23 cellular contexts compared by ENCODE assay signal in genomic region chr5:3361811-3362605, GRCh38.
"Had no signal": no experiment of that assay in that cellular context is flagged by ENCODE, and none has a peak within 500 bp of the region (broad histone marks: within the 10 kb centered on the region; RNA-seq: fewer than 3 reads in every experiment).

No MANE protein-coding gene starts in this region.

- DNase-seq: dermis blood vessel endothelial cell; effector CD4-positive, alpha-beta T cell; heart left ventricle; left cardiac atrium; left ventricle myocardium inferior; mesenchymal stem cell; naive B cell; occipital lobe; psoas muscle; retina; stimulated activated CD4-positive, alpha-beta T cell treated with anti-CD3 and anti-CD28 coated beads, Interleukin-4, amount 100 ng/mL, for 4 hours; stimulated activated naive B cell treated with anti-CD40 and anti-IgM and Interleukin-4, amounts not matched to agents 10 μg/mL and 1 μg/mL and 100 μg/mL, for 72 hours; stimulated activated naive CD8-positive, alpha-beta T cell treated with anti-CD3 and anti-CD28 coated beads, Interleukin-15, amount 100 ng/mL, for 72 hours; transverse colon had no signal

- H3K4me1 ChIP-seq: heart left ventricle, left ventricle myocardium inferior, parathyroid adenoma, psoas muscle, right lobe of liver, transverse colon had no signal

- ATAC-seq: heart left ventricle; left cardiac atrium; psoas muscle; right lobe of liver; stimulated activated naive B cell treated with anti-CD40 and anti-IgM and Interleukin-4, amounts not matched to agents 10 μg/mL and 1 μg/mL and 100 μg/mL, for 72 hours; stimulated activated naive CD8-positive, alpha-beta T cell treated with anti-CD3 and anti-CD28 coated beads, Interleukin-15, amount 100 ng/mL, for 72 hours had no signal

- H3K27ac ChIP-seq: heart left ventricle, left ventricle myocardium inferior, parathyroid adenoma, psoas muscle, right lobe of liver, skin epidermis, thoracic aorta, transverse colon had no signal

- H3K36me3 Mint-ChIP-seq: naive B cell; stimulated activated naive B cell treated with anti-CD40 and anti-IgM and Interleukin-4, amounts not matched to agents 10 μg/mL and 1 μg/mL and 100 μg/mL, for 72 hours had no signal

- H3K9ac ChIP-seq: parathyroid adenoma had no signal

- FAIRE-seq: frontal cortex, keratinocyte, urothelium cell line had no signal

- H3K9me3 ChIP-seq: psoas muscle, right lobe of liver, thoracic aorta, transverse colon had no signal

- H3K27ac Mint-ChIP-seq: naive B cell; nephron; stimulated activated naive B cell treated with anti-CD40 and anti-IgM and Interleukin-4, amounts not matched to agents 10 μg/mL and 1 μg/mL and 100 μg/mL, for 72 hours; stimulated activated naive CD8-positive, alpha-beta T cell treated with anti-CD3 and anti-CD28 coated beads, Interleukin-15, amount 100 ng/mL, for 72 hours had no signal

- H3K4me3 ChIP-seq: heart left ventricle, left ventricle myocardium inferior, lung, psoas muscle, right lobe of liver, skin epidermis, thoracic aorta, transverse colon had no signal

- H3K27me3 Mint-ChIP-seq: stimulated activated naive B cell treated with anti-CD40 and anti-IgM and Interleukin-4, amounts not matched to agents 10 μg/mL and 1 μg/mL and 100 μg/mL, for 72 hours; stimulated activated naive CD8-positive, alpha-beta T cell treated with anti-CD3 and anti-CD28 coated beads, Interleukin-15, amount 100 ng/mL, for 72 hours had no signal

- H3K4me1 Mint-ChIP-seq: naive B cell; nephron; stimulated activated naive B cell treated with anti-CD40 and anti-IgM and Interleukin-4, amounts not matched to agents 10 μg/mL and 1 μg/mL and 100 μg/mL, for 72 hours; stimulated activated naive CD8-positive, alpha-beta T cell treated with anti-CD3 and anti-CD28 coated beads, Interleukin-15, amount 100 ng/mL, for 72 hours had no signal

- H3K27me3 ChIP-seq: heart left ventricle, right lobe of liver, transverse colon had no signal

- H3K36me3 ChIP-seq: heart left ventricle, left ventricle myocardium inferior, right lobe of liver, thoracic aorta, transverse colon had no signal

- H3K4me3 Mint-ChIP-seq: naive B cell; nephron; stimulated activated naive B cell treated with anti-CD40 and anti-IgM and Interleukin-4, amounts not matched to agents 10 μg/mL and 1 μg/mL and 100 μg/mL, for 72 hours; stimulated activated naive CD8-positive, alpha-beta T cell treated with anti-CD3 and anti-CD28 coated beads, Interleukin-15, amount 100 ng/mL, for 72 hours had no signal
